ENCODE assay signal across 2 cellular contexts in genomic region chr5:173300389-173301047, GRCh38.
A peak's percentile ranks its signal among the peaks of the same experiment; 100 is the strongest.
TF ChIP-seq lines count a peak whose summit lies in the region.

No MANE protein-coding gene starts in this region.

TF ChIP-seq in IMR-90, 13 proteins besides CTCF, POLR2A, EP300 and RAD21:
- TF ChIP-seq BHLHE40 (IDR thresholded peaks at IDR 0.05; ENCODE audit: low read depth, low read length) (no peak), MAFK (IDR thresholded peaks at IDR 0.05; ENCODE audit: low read depth, low read length) (no peak), CHD1 (IDR thresholded peaks at IDR 0.05; ENCODE audit: low read depth, low read length) (no peak), USF2 (IDR thresholded peaks at IDR 0.05; ENCODE audit: low read depth, low read length) (no peak), RFX5 (IDR thresholded peaks at IDR 0.05; ENCODE audit: low read depth, low read length) (no peak), NFE2L2 (IDR thresholded peaks at IDR 0.05; ENCODE audit: low read depth, low read length) (no peak)

TF ChIP-seq in K562, 482 proteins besides CTCF, POLR2A, EP300 and RAD21:
- TF ChIP-seq ZNF655 (CRISPR knock-in tag; IDR thresholded peaks at IDR 0.05) (no peak), ZNF512 (tag; IDR thresholded peaks at IDR 0.05) (peak; percentile 88)
